In genomic region chr5:176388003-176388340, GRCh38 we compare ENCODE assay signal across 8 cellular contexts.
DNase-seq lines count a peak whose midpoint lies in the region; TF ChIP-seq lines count a peak whose summit lies in the region.

No MANE protein-coding gene starts in this region.

- no peaks in the 10 kb centered on the region for H3F3A ChIP-seq in OCI-LY1 (ENCODE audit: insufficient read depth, low read length)

- peaks cover 78% of the 10 kb centered on the region for H3K36me3 ChIP-seq in OCI-LY1 (ENCODE audit: insufficient read depth, low read length)
- H3K36me3 ChIP-seq in mucosa of stomach (ENCODE audit: control insufficient read depth, insufficient read depth, low read length) = peaks cover 3% of the 10 kb centered on the region

- peak overlapping the region; percentile 100 for H3K27ac Mint-ChIP-seq in dendritic cell treated with granulocyte-macrophage colony-stimulating factor and Interleukin-4, amounts not matched to agents 40 ng/mL and 50 ng/mL, for 4 days

- H3K4me1 Mint-ChIP-seq in dendritic cell treated with granulocyte-macrophage colony-stimulating factor and Interleukin-4, amounts not matched to agents 40 ng/mL and 50 ng/mL, for 4 days (ENCODE audit: low read depth) = peaks cover 71% of the 10 kb centered on the region

- H3K4me1 ChIP-seq in OCI-LY1 (ENCODE audit: insufficient read depth, low read length, severe bottlenecking) (peaks cover 28% of the 10 kb centered on the region), mucosa of stomach (ENCODE audit: control insufficient read depth, insufficient read depth, low read length) (peaks cover 13% of the 10 kb centered on the region)

- no peaks in the 10 kb centered on the region for H3K9me3 Mint-ChIP-seq in dendritic cell treated with granulocyte-macrophage colony-stimulating factor and Interleukin-4, amounts not matched to agents 40 ng/mL and 50 ng/mL, for 4 days

- H3K4me3 ChIP-seq in OCI-LY1 (ENCODE audit: low read depth, low read length, poor library complexity, severe bottlenecking) = peak overlapping the region; percentile 94
- peak overlapping the region; percentile 95 for H3K4me3 ChIP-seq in mucosa of stomach (ENCODE audit: low read length)

- peak; percentile 4 for DNase-seq in NCI-H2171 treated with DMSO at 0.1 percent for 48 hours (lab: John Stamatoyannopoulos, UW)
- no peak for DNase-seq in NCI-H2171 (lab: John Stamatoyannopoulos, UW)
- no peak for DNase-seq in SHP77 treated with DMSO at 0.1 percent for 48 hours (lab: John Stamatoyannopoulos, UW)
- no peak for DNase-seq in activated effector memory CD4-positive, alpha-beta T cell treated with Interleukin-2 at 50 U/mL for 16 hours
- DNase-seq in AML-193 (lab: John Stamatoyannopoulos, UW) = no peak

- H4K20me1 ChIP-seq in OCI-LY1 (ENCODE audit: insufficient read depth, low read length) = no peaks in the 10 kb centered on the region

- H3K9ac ChIP-seq in OCI-LY1 (ENCODE audit: low read length) (peak overlapping the region; percentile 95), mucosa of stomach (ENCODE audit: low read length) (peak overlapping the region; percentile 95)

- H3K9me3 ChIP-seq in OCI-LY1 (ENCODE audit: low read length) (no peaks in the 10 kb centered on the region), mucosa of stomach (ENCODE audit: control insufficient read depth, low read length) (no peaks in the 10 kb centered on the region)

- H3K27ac ChIP-seq in OCI-LY1 (ENCODE audit: low read depth, low read length, poor library complexity, severe bottlenecking) = peak overlapping the region; percentile 32

- H3K4me3 Mint-ChIP-seq in dendritic cell treated with granulocyte-macrophage colony-stimulating factor and Interleukin-4, amounts not matched to agents 40 ng/mL and 50 ng/mL, for 4 days = peak overlapping the region; percentile 100

- no peaks in the 10 kb centered on the region for H3K27me3 Mint-ChIP-seq in dendritic cell treated with granulocyte-macrophage colony-stimulating factor and Interleukin-4, amounts not matched to agents 40 ng/mL and 50 ng/mL, for 4 days

- intact Hi-C loops in dendritic cell treated with granulocyte-macrophage colony-stimulating factor and Interleukin-4, amounts not matched to agents 40 ng/mL and 50 ng/mL, for 4 days (cut with micrococcal nuclease) = loop anchor here (1.0 to 10.0 kb wide), 3 partner anchors 23 to 147 kb away; partner anchors contain the start of genes ARL10, KIAA1191 and RNF44

- no peak overlapping the region for H2AFZ ChIP-seq in OCI-LY1 (ENCODE audit: low read length)

- TF ChIP-seq CTCF in OCI-LY1 (IDR thresholded peaks at IDR 0.05; ENCODE audit: low read length) = no peak

- peaks cover 90% of the 10 kb centered on the region for H3K36me3 Mint-ChIP-seq in dendritic cell treated with granulocyte-macrophage colony-stimulating factor and Interleukin-4, amounts not matched to agents 40 ng/mL and 50 ng/mL, for 4 days (ENCODE audit: low read depth)

- H3K27me3 ChIP-seq in OCI-LY1 (ENCODE audit: insufficient read depth, low read length) = no peaks in the 10 kb centered on the region
- H3K27me3 ChIP-seq in mucosa of stomach (ENCODE audit: control insufficient read depth, insufficient read depth, low read length) = no peaks in the 10 kb centered on the region

- peaks cover 30% of the 10 kb centered on the region for H3K79me2 ChIP-seq in OCI-LY1 (ENCODE audit: insufficient read depth, low read length)

- no peaks in the 10 kb centered on the region for H3K9me2 ChIP-seq in OCI-LY1 (ENCODE audit: low read depth, low read length)

- H3K4me2 ChIP-seq in OCI-LY1 (ENCODE audit: low read length) = peak overlapping the region; percentile 93
